Comparison of ENCODE assay signal across 9 cellular contexts in genomic region chr22:30890689-30891442, GRCh38.
DNase-seq lines count a peak whose midpoint lies in the region; ATAC-seq, FAIRE-seq and TF ChIP-seq lines count a peak whose summit lies in the region.
"Had no signal": no experiment of that assay in that cellular context is flagged by ENCODE, and none has a peak within 500 bp of the region (broad histone marks: within the 10 kb centered on the region; RNA-seq: fewer than 3 reads in every experiment).

No MANE protein-coding gene starts in this region.

- H4K20me1 ChIP-seq in H9 (ENCODE audit: control insufficient read depth, insufficient read depth, insufficient read length) (no peaks in the 10 kb centered on the region), endothelial cell of umbilical vein (replicated peaks; ENCODE audit: control insufficient read depth, extremely low read depth, insufficient read depth, low read length) (no peaks in the 10 kb centered on the region)

- TF ChIP-seq POLR2A in endothelial cell of umbilical vein (IDR thresholded peaks at IDR 0.05; ENCODE audit: low read depth, low read length) = no peak

- no peaks in the 10 kb centered on the region for H3K23me2 ChIP-seq in H9 (ENCODE audit: insufficient read length, low read depth, low read length, poor library complexity, severe bottlenecking)

- H3K18ac ChIP-seq in H9 (ENCODE audit: insufficient read length, low read depth, low read length) = no peak overlapping the region

- no peaks in the 10 kb centered on the region for H3K27me3 Mint-ChIP-seq in H9 (ENCODE audit: low read depth)
- H3K27me3 Mint-ChIP-seq in activated B cell treated with CpG ODN at 0.5 μM for 24 hours = no peaks in the 10 kb centered on the region
- H3K27me3 Mint-ChIP-seq in nephron (ENCODE audit: low read depth) = no peaks in the 10 kb centered on the region

- H4K5ac ChIP-seq in H9 (ENCODE audit: insufficient read length, low read depth, low read length) = no peak overlapping the region

- H3K14ac ChIP-seq in H9 (ENCODE audit: insufficient read depth, low read length) = no peak overlapping the region; the same call in 1 of the 2 replicates

- H3K36me3 Mint-ChIP-seq in H9 (ENCODE audit: insufficient read depth in 1 of 3, low read depth in 3 of 3) = peaks cover 3 to 19% (median 5%) of the 10 kb centered on the region in 3 experiments; a peak in 4 of 7 replicates
- H3K36me3 Mint-ChIP-seq in activated B cell treated with CpG ODN at 0.5 μM for 24 hours (ENCODE audit: low read depth) = peaks cover 10% of the 10 kb centered on the region
- peaks cover 3% of the 10 kb centered on the region for H3K36me3 Mint-ChIP-seq in nephron (ENCODE audit: low read depth)

- POLR2A ChIA-PET in activated B cell treated with CpG ODN at 0.5 μM for 24 hours (lab: Charles Lee) = no interaction called here
- POLR2A ChIA-PET in endothelial cell of umbilical vein (lab: Charles Lee) = no interaction called here

- H3K27ac Mint-ChIP-seq in H9 = peak overlapping the region in 1 of 3 experiments; percentile 88; a peak in 1 of 7 replicates
- no peak overlapping the region for H3K27ac Mint-ChIP-seq in activated B cell treated with CpG ODN at 0.5 μM for 24 hours
- H3K27ac Mint-ChIP-seq in nephron = no peak overlapping the region

- WGBS in H9 (ENCODE audit: extremely low coverage, insufficient read length, low lambda C conversion rate) = no CpG with 5 or more reads among the region's 17 CpGs

- H4K91ac ChIP-seq in H9 (ENCODE audit: insufficient read length, low read depth, low read length) = no peak overlapping the region

- dilution Hi-C loops in endothelial cell of umbilical vein (cut with MboI; ENCODE audit: extremely low pct_ligation_motif_present, low sequenced_read_pairs) = no loop called here

- H3K4me3 Mint-ChIP-seq in H9 (no peak overlapping the region; a peak in 1 of 5 replicates), activated B cell treated with CpG ODN at 0.5 μM for 24 hours (no peak overlapping the region), nephron (no peak overlapping the region)

- DNase-seq in AG10803 (ENCODE audit: low read depth) (peak; percentile 19), H9 (peak; percentile 74), activated B cell treated with CpG ODN at 0.5 μM for 24 hours (peak; percentile 18), endothelial cell of umbilical vein (ENCODE audit: low read depth, low spot score) (peak; percentile 19)
- DNase-seq in effector CD4-positive, alpha-beta T cell = no peak

- H3K56ac ChIP-seq in H9 (ENCODE audit: insufficient read length, low read depth, low read length) = no peak overlapping the region

- H3K4ac ChIP-seq in H9 (ENCODE audit: low read depth, low read length) = no peak overlapping the region

- ATAC-seq in activated B cell treated with CpG ODN at 0.5 μM for 24 hours (ENCODE audit: low read depth) (peak; percentile 54), HG02588 (IDR thresholded peaks at IDR 0.05; ENCODE audit: unreplicated experiment) (no peak), HG03175 (IDR thresholded peaks at IDR 0.05; ENCODE audit: unreplicated experiment) (no peak)

- peaks cover 26 to 28% of the 10 kb centered on the region in 2 experiments for H3K4me1 Mint-ChIP-seq in H9
- no peaks in the 10 kb centered on the region for H3K4me1 Mint-ChIP-seq in activated B cell treated with CpG ODN at 0.5 μM for 24 hours
- no peaks in the 10 kb centered on the region for H3K4me1 Mint-ChIP-seq in nephron

- H2AK5ac ChIP-seq in H9 (ENCODE audit: insufficient read length, low read length) = no peak overlapping the region

- no peak overlapping the region for H4K8ac ChIP-seq in H9 (replicated peaks; ENCODE audit: insufficient read length, low read depth, low read length)

- H2BK5ac ChIP-seq in H9 (ENCODE audit: insufficient read length, low read length) = no peak overlapping the region

- no peak overlapping the region for H2BK12ac ChIP-seq in H9 (ENCODE audit: insufficient read length, low read depth, low read length)

- no TSS peak for BruUV-seq in endothelial cell of umbilical vein (replicated peaks; lab: Mats Ljungman, UMichigan)

- peak; percentile 88 for FAIRE-seq in endothelial cell of umbilical vein (lab: Jason Lieb, UNC)

- no peak overlapping the region for H2BK15ac ChIP-seq in H9 (ENCODE audit: low read depth, low read length)

- H3K9me3 Mint-ChIP-seq in H9 = no peaks in the 10 kb centered on the region; a peak in 1 of 5 replicates
- no peaks in the 10 kb centered on the region for H3K9me3 Mint-ChIP-seq in activated B cell treated with CpG ODN at 0.5 μM for 24 hours
- no peaks in the 10 kb centered on the region for H3K9me3 Mint-ChIP-seq in nephron

- TF ChIP-seq CTCF in AG10803 (conservative IDR thresholded peaks at IDR 0.05; ENCODE audit: low read length) (peak; percentile 85), H9 (conservative IDR thresholded peaks at IDR 0.05) (peak; percentile 86), activated B cell treated with CpG ODN at 0.5 μM for 24 hours (IDR thresholded peaks at IDR 0.05) (no peak), endothelial cell of umbilical vein (IDR thresholded peaks at IDR 0.05; ENCODE audit: extremely low read depth in 1 of 2, insufficient read depth in 1 of 2, low read depth in 1 of 2, low read length in 2 of 2) (peak; percentile 72 to 90), nephron (IDR thresholded peaks at IDR 0.05; ENCODE audit: unreplicated experiment in 3 of 3) (peak; percentile 66 to 70 (median 67))

- H3K9me1 ChIP-seq in endothelial cell of umbilical vein (replicated peaks; ENCODE audit: control insufficient read depth, extremely low read depth, insufficient read depth, low read length) = no peaks in the 10 kb centered on the region

- H2AFZ ChIP-seq in H9 (ENCODE audit: low read length) (no peak overlapping the region), endothelial cell of umbilical vein (ENCODE audit: low read depth, low read length) (no peak overlapping the region)

- intact Hi-C loops in activated B cell treated with CpG ODN at 0.5 μM for 24 hours (cut with micrococcal nuclease) (no loop called here), endothelial cell of umbilical vein (cut with micrococcal nuclease) (loop anchor here (1.0 to 2.0 kb wide), 2 partner anchors 24 to 128 kb away; no protein-coding TSS in a partner anchor)

- no peaks in the 10 kb centered on the region; the same call in 1 of the 2 replicates for H3K4me1 ChIP-seq in H9 (ENCODE audit: insufficient read depth, low read length)
- no peaks in the 10 kb centered on the region for H3K4me1 ChIP-seq in endothelial cell of umbilical vein (ENCODE audit: control insufficient read depth, extremely low read depth, insufficient read depth, low read length)

- H3K79me2 ChIP-seq in H9 (ENCODE audit: insufficient read depth, low read length) (no peaks in the 10 kb centered on the region), endothelial cell of umbilical vein (ENCODE audit: control insufficient read depth, insufficient read depth, low read length) (no peaks in the 10 kb centered on the region)

- no peak overlapping the region for H2BK20ac ChIP-seq in H9 (ENCODE audit: low read depth, low read length, poor library complexity, severe bottlenecking)

- CTCF ChIA-PET in activated B cell treated with CpG ODN at 0.5 μM for 24 hours (lab: Charles Lee) = interaction anchor here (1.1 to 3.2 kb wide), 2 partner anchors 26 to 257 kb away, joined by 3 to 26 read pairs; partner anchors contain the start of gene SLC35E4
- CTCF ChIA-PET in endothelial cell of umbilical vein (lab: Charles Lee) = interaction anchor here (0.6 to 3.6 kb wide), 23 partner anchors 9 to 208 kb away, joined by 3 to 78 read pairs (median 5); no protein-coding TSS in a partner anchor

- no peak overlapping the region for H3K27ac ChIP-seq in H9 (ENCODE audit: insufficient read length, low read depth, low read length)
- H3K27ac ChIP-seq in endothelial cell of umbilical vein (ENCODE audit: insufficient read depth, low read depth, low read length) = no peak overlapping the region

- H3K9ac ChIP-seq in H9 (ENCODE audit: extremely low read depth, insufficient read length, low read length) = no peak overlapping the region
- H3K9ac ChIP-seq in endothelial cell of umbilical vein (replicated peaks; ENCODE audit: extremely low read depth, insufficient read depth, low read length) = no peak overlapping the region

- no peak overlapping the region for H3K4me3 ChIP-seq in AG10803 (ENCODE audit: low read length)
- H3K4me3 ChIP-seq in endothelial cell of umbilical vein (replicated peaks in 1 of 3; ENCODE audit: insufficient read depth in 1 of 3, low read depth in 1 of 3, low read length in 3 of 3) = no peak overlapping the region
- H3K4me3 ChIP-seq: HAP-1 had no signal

- no peak overlapping the region for H2BK120ac ChIP-seq in H9 (ENCODE audit: low read depth, low read length, poor library complexity, severe bottlenecking)

- H3K79me1 ChIP-seq in H9 (ENCODE audit: insufficient read depth, low read depth, low read length, poor library complexity, severe bottlenecking) = no peaks in the 10 kb centered on the region

- H3K9me3 ChIP-seq in H9 (ENCODE audit: control insufficient read depth, low read depth, low read length) (no peaks in the 10 kb centered on the region), endothelial cell of umbilical vein (replicated peaks; ENCODE audit: control insufficient read depth, insufficient read depth, low read length) (no peaks in the 10 kb centered on the region)
- H3K9me3 ChIP-seq: HAP-1 had no signal

- H3K23ac ChIP-seq in H9 (ENCODE audit: insufficient read length, low read depth, low read length) = no peak overlapping the region

- H3T11ph ChIP-seq in H9 (ENCODE audit: low read length) = no peak overlapping the region

- no peak overlapping the region for H3K4me2 ChIP-seq in H9 (ENCODE audit: insufficient read depth, insufficient read length, low read length)
- H3K4me2 ChIP-seq in endothelial cell of umbilical vein (ENCODE audit: insufficient read depth, low read length) = no peak overlapping the region

- no peaks in the 10 kb centered on the region for H3K36me3 ChIP-seq in endothelial cell of umbilical vein (ENCODE audit: control insufficient read depth in 2 of 2, extremely low read depth in 1 of 2, insufficient read depth in 2 of 2, low read length in 2 of 2)
- H3K36me3 ChIP-seq: HAP-1 had no signal

- H3K27me3 ChIP-seq in H9 (ENCODE audit: insufficient read depth, low read length) (no peaks in the 10 kb centered on the region), endothelial cell of umbilical vein (ENCODE audit: control insufficient read depth in 2 of 2, insufficient read depth in 2 of 2, low read length in 2 of 2) (no peaks in the 10 kb centered on the region)

TF ChIP-seq in endothelial cell of umbilical vein, 7 proteins besides CTCF, POLR2A, EP300 and RAD21 (continues in another document):
- no peak for TF ChIP-seq POLR2AphosphoS5 (IDR thresholded peaks at IDR 0.05; ENCODE audit: insufficient read depth, low read depth, low read length)
- no peak for TF ChIP-seq EZH2 (IDR thresholded peaks at IDR 0.05; ENCODE audit: borderline replicate concordance, low read depth, low read length, severe bottlenecking)
- TF ChIP-seq JUN (IDR thresholded peaks at IDR 0.05; ENCODE audit: borderline replicate concordance, insufficient read depth, insufficient read length, low read depth) = no peak
- no peak for TF ChIP-seq FOS (IDR thresholded peaks at IDR 0.05; ENCODE audit: borderline replicate concordance, insufficient read depth, low read length)
- no peak for TF ChIP-seq MYC (IDR thresholded peaks at IDR 0.05; ENCODE audit: low read depth, low read length)
